Comparison of ENCODE assay signal across 12 cellular contexts in genomic region chrX:72048515-72049455, GRCh38.
A peak's percentile ranks its signal among the peaks of the same experiment; 100 is the strongest.
DNase-seq lines count a peak whose midpoint lies in the region; ATAC-seq, FAIRE-seq and TF ChIP-seq lines count a peak whose summit lies in the region.
"Had no signal": no experiment of that assay in that cellular context is flagged by ENCODE, and none has a peak within 500 bp of the region (broad histone marks: within the 10 kb centered on the region; RNA-seq: fewer than 3 reads in every experiment).

No MANE protein-coding gene starts in this region.

- H2BK15ac ChIP-seq in H9 (ENCODE audit: low read depth, low read length), result no peak overlapping the region

- TF ChIP-seq EP300 in K562 (IDR thresholded peaks at IDR 0.05; ENCODE audit: low read length) (no peak), transverse colon (IDR thresholded peaks at IDR 0.05; ENCODE audit: low read depth) (no peak)

- H3K9me3 Mint-ChIP-seq in activated naive CD4-positive, alpha-beta T cell treated with anti-CD3 and anti-CD28 coated beads for 36 hours, result no peaks in the 10 kb centered on the region
- H3K9me3 Mint-ChIP-seq in H9, result peaks cover 72 to 76% of the 10 kb centered on the region in 2 experiments
- H3K9me3 Mint-ChIP-seq: CD8-positive, alpha-beta memory T cell; neural progenitor cell had no signal

- TF ChIP-seq CTCF in NB4 (IDR thresholded peaks at IDR 0.05; ENCODE audit: low read depth, low read length) (peak; percentile 15), K562 (IDR thresholded peaks at IDR 0.05 in 2 of 3, conservative IDR thresholded peaks at IDR 0.05 in 1 of 3; ENCODE audit: insufficient read depth in 2 of 3, low read depth in 1 of 3, low read length in 3 of 3) (no peak), transverse colon (IDR thresholded peaks at IDR 0.05) (no peak), H9 (conservative IDR thresholded peaks at IDR 0.05) (no peak), left lung (IDR thresholded peaks at IDR 0.05) (no peak)

- no peak for TF ChIP-seq RAD21 in K562 (CRISPR knock-in tag; conservative IDR thresholded peaks at IDR 0.05 in 1 of 2, IDR thresholded peaks at IDR 0.05 in 1 of 2)

- peaks cover 3% of the 10 kb centered on the region for H3K4me1 Mint-ChIP-seq in activated naive CD4-positive, alpha-beta T cell treated with anti-CD3 and anti-CD28 coated beads for 36 hours (ENCODE audit: low read depth)
- peaks cover 43 to 57% of the 10 kb centered on the region in 2 experiments for H3K4me1 Mint-ChIP-seq in H9

- H3K27ac Mint-ChIP-seq in activated naive CD4-positive, alpha-beta T cell treated with anti-CD3 and anti-CD28 coated beads for 36 hours, result no peak overlapping the region
- no peak overlapping the region; a peak in 1 of 7 replicates for H3K27ac Mint-ChIP-seq in H9
- H3K27ac Mint-ChIP-seq: neural progenitor cell had no signal

- no peak overlapping the region for H3K4me3 Mint-ChIP-seq in activated naive CD4-positive, alpha-beta T cell treated with anti-CD3 and anti-CD28 coated beads for 36 hours
- H3K4me3 Mint-ChIP-seq in H9, result no peak overlapping the region
- H3K4me3 Mint-ChIP-seq: CD8-positive, alpha-beta memory T cell had no signal

- intact Hi-C loops in activated naive CD4-positive, alpha-beta T cell treated with anti-CD3 and anti-CD28 coated beads for 36 hours (cut with micrococcal nuclease), result loop anchor here (1.0 kb wide), 1 partner anchor 78 kb away; no protein-coding TSS in a partner anchor
- intact Hi-C loops in K562 (cut with micrococcal nuclease), result no loop called here
- intact Hi-C loops in transverse colon (cut with DNase I; ENCODE audit: low total_unique reads), result no loop called here
- intact Hi-C loops in left lung (cut with DNase I), result no loop called here

- H3K4ac ChIP-seq in H9 (ENCODE audit: low read depth, low read length), result no peak overlapping the region

- no peak overlapping the region for H2BK12ac ChIP-seq in H9 (ENCODE audit: insufficient read length, low read depth, low read length)

- H3K27me3 ChIP-seq in K562 (ENCODE audit: control insufficient read depth in 2 of 2, insufficient read depth in 2 of 2, low read length in 2 of 2) (peaks cover 2 to 16% of the 10 kb centered on the region in 2 experiments; a peak in 4 of 5 replicates), transverse colon (no peaks in the 10 kb centered on the region), H9 (ENCODE audit: insufficient read depth, low read length) (no peaks in the 10 kb centered on the region), left lung (peaks cover 0 to 5% of the 10 kb centered on the region in 2 donors)
- H3K27me3 ChIP-seq: neural progenitor cell had no signal

- H3K79me2 ChIP-seq in K562 (ENCODE audit: control insufficient read depth, insufficient read depth, low read length), result no peaks in the 10 kb centered on the region
- no peaks in the 10 kb centered on the region for H3K79me2 ChIP-seq in H9 (ENCODE audit: insufficient read depth, low read length)

- POLR2A ChIA-PET in K562 (lab: Yijun Ruan, JAX), result no interaction called here

- no peak overlapping the region for H3K18ac ChIP-seq in H9 (ENCODE audit: insufficient read length, low read depth, low read length)

- no peaks in the 10 kb centered on the region for H3K9me1 ChIP-seq in K562 (ENCODE audit: control insufficient read depth, insufficient read depth, low read length)

- H2AFZ ChIP-seq in K562 (ENCODE audit: low read depth, low read length) (no peak overlapping the region), H9 (ENCODE audit: low read length) (no peak overlapping the region)
- H2AFZ ChIP-seq: neural progenitor cell had no signal

- no peak overlapping the region for H2BK120ac ChIP-seq in H9 (ENCODE audit: low read depth, low read length, poor library complexity, severe bottlenecking)

- H4K91ac ChIP-seq in H9 (ENCODE audit: insufficient read length, low read depth, low read length), result no peak overlapping the region

- no peaks in the 10 kb centered on the region for H3K9me3 ChIP-seq in K562 (replicated peaks; ENCODE audit: control insufficient read depth, insufficient read depth, low read depth, low read length)
- no peaks in the 10 kb centered on the region for H3K9me3 ChIP-seq in transverse colon
- H3K9me3 ChIP-seq in H9 (ENCODE audit: control insufficient read depth, low read depth, low read length), result peaks cover 27% of the 10 kb centered on the region
- H3K9me3 ChIP-seq in left lung, result no peaks in the 10 kb centered on the region

- ATAC-seq in K562 (no peak), left lung (no peak)

- H3K56ac ChIP-seq in H9 (ENCODE audit: insufficient read length, low read depth, low read length), result no peak overlapping the region

- no peak overlapping the region for H3K14ac ChIP-seq in H9 (ENCODE audit: insufficient read depth, low read length)

- CTCF ChIA-PET in activated naive CD4-positive, alpha-beta T cell treated with anti-CD3 and anti-CD28 coated beads for 36 hours (lab: Charles Lee), result interaction anchor here (1.4 kb wide), 1 partner anchor 78 kb away, joined by 4 read pairs; no protein-coding TSS in a partner anchor
- CTCF ChIA-PET in K562 (lab: Yijun Ruan, JAX; ENCODE audit: low intra/inter-chr PET ratio), result no interaction called here

- H3K23me2 ChIP-seq in H9 (ENCODE audit: insufficient read length, low read depth, low read length, poor library complexity, severe bottlenecking), result no peaks in the 10 kb centered on the region

- in situ Hi-C loops in K562 (cut with MboI), result no loop called here
- in situ Hi-C loops in transverse colon (cut with MboI; ENCODE audit: low pct_ligation_motif_present in 1 of 4, low pct_unique_long_range_greater_than_20kb in 1 of 4, low sequenced_read_pairs in 3 of 4), result no loop called here

- no peak overlapping the region for H2BK20ac ChIP-seq in H9 (ENCODE audit: low read depth, low read length, poor library complexity, severe bottlenecking)

- H4K20me1 ChIP-seq in K562 (replicated peaks; ENCODE audit: control insufficient read depth, insufficient read depth, low read length) (no peaks in the 10 kb centered on the region), H9 (ENCODE audit: control insufficient read depth, insufficient read depth, insufficient read length) (no peaks in the 10 kb centered on the region)

- H3K36me3 Mint-ChIP-seq in activated naive CD4-positive, alpha-beta T cell treated with anti-CD3 and anti-CD28 coated beads for 36 hours (ENCODE audit: low read depth), result no peaks in the 10 kb centered on the region
- peaks cover 7 to 11% (median 8%) of the 10 kb centered on the region in 3 experiments; a peak in 6 of 7 replicates for H3K36me3 Mint-ChIP-seq in H9 (ENCODE audit: insufficient read depth in 1 of 3, low read depth in 3 of 3)
- H3K36me3 Mint-ChIP-seq: CD8-positive, alpha-beta memory T cell; neural progenitor cell had no signal

- H3K23ac ChIP-seq in H9 (ENCODE audit: insufficient read length, low read depth, low read length), result no peak overlapping the region

- no peak overlapping the region for H2BK5ac ChIP-seq in H9 (ENCODE audit: insufficient read length, low read length)

- peak; percentile 22 for DNase-seq in activated naive CD4-positive, alpha-beta T cell treated with anti-CD3 and anti-CD28 coated beads for 36 hours
- no peak for DNase-seq in activated naive CD4-positive, alpha-beta T cell treated with Interleukin-2 at 50 U/mL for 16 hours
- peak; percentile 38 for DNase-seq in NB4 (ENCODE audit: low read depth)
- DNase-seq in K562 (ENCODE audit: extremely low read depth in 1 of 4, low spot score in 3 of 4), result no peak
- peak; percentile 31 for DNase-seq in transverse colon
- DNase-seq in RCC 7860 (ENCODE audit: low spot score), result no peak
- no peak for DNase-seq in H9
- DNase-seq in left lung, result no peak
- DNase-seq: activated gamma-delta T cell; stimulated activated CD4-positive, alpha-beta T cell treated with anti-CD3 and anti-CD28 coated beads, Interleukin-12 subunit alpha, Interleukin-12 subunit beta, amount 100 ng/mL, for 4 hours had no signal

- no peak overlapping the region for H4K5ac ChIP-seq in H9 (ENCODE audit: insufficient read length, low read depth, low read length)

- BruUV-seq in K562 (replicated peaks; lab: Mats Ljungman, UMichigan), result no TSS peak

- H3K27ac ChIP-seq in K562 (ENCODE audit: extremely low read depth, low read depth, low read length) (no peak overlapping the region), transverse colon (no peak overlapping the region), H9 (ENCODE audit: insufficient read length, low read depth, low read length) (no peak overlapping the region), left lung (no peak overlapping the region)
- H3K27ac ChIP-seq: neural progenitor cell had no signal

- FAIRE-seq in K562 (lab: Jason Lieb, UNC) (no peak), RCC 7860 (lab: Jason Lieb, UNC) (no peak)

- H3K9ac ChIP-seq in K562 (ENCODE audit: insufficient read depth in 1 of 2, low read depth in 2 of 2, low read length in 2 of 2), result no peak overlapping the region
- H3K9ac ChIP-seq in H9 (ENCODE audit: extremely low read depth, insufficient read length, low read length), result no peak overlapping the region
- H3K9ac ChIP-seq: neural progenitor cell had no signal

- no peak overlapping the region for H4K8ac ChIP-seq in H9 (replicated peaks; ENCODE audit: insufficient read length, low read depth, low read length)

- TF ChIP-seq POLR2A in NB4 (IDR thresholded peaks at IDR 0.05; ENCODE audit: extremely low read depth, insufficient read length) (no peak), K562 (conservative IDR thresholded peaks at IDR 0.05) (no peak), transverse colon (IDR thresholded peaks at IDR 0.05) (no peak)

- H3T11ph ChIP-seq in H9 (ENCODE audit: low read length), result no peak overlapping the region

- H3K4me3 ChIP-seq in NB4 (ENCODE audit: low read depth, low read length) (no peak overlapping the region), K562 (no peak overlapping the region), transverse colon (no peak overlapping the region), left lung (no peak overlapping the region)
- H3K4me3 ChIP-seq: neural progenitor cell had no signal

- H2AK5ac ChIP-seq in H9 (ENCODE audit: insufficient read length, low read length), result no peak overlapping the region

- H3K4me2 ChIP-seq in K562 (ENCODE audit: insufficient read depth, low read length) (no peak overlapping the region), H9 (ENCODE audit: insufficient read depth, insufficient read length, low read length) (no peak overlapping the region)
- H3K4me2 ChIP-seq: neural progenitor cell had no signal

- H3K36me3 ChIP-seq in K562 (ENCODE audit: control insufficient read depth, insufficient read depth, low read length) (no peaks in the 10 kb centered on the region), transverse colon (no peaks in the 10 kb centered on the region), left lung (no peaks in the 10 kb centered on the region)
- H3K36me3 ChIP-seq: neural progenitor cell had no signal

- H3K4me1 ChIP-seq in K562 (replicated peaks in 1 of 2; ENCODE audit: control insufficient read depth in 2 of 2, insufficient read depth in 2 of 2, low read length in 2 of 2) (no peaks in the 10 kb centered on the region), transverse colon (peaks cover 0 to 5% (median 1%) of the 10 kb centered on the region in 4 donors), H9 (ENCODE audit: insufficient read depth, low read length) (peaks cover 12% of the 10 kb centered on the region; the same call in 1 of the 2 replicates), left lung (no peaks in the 10 kb centered on the region)
- H3K4me1 ChIP-seq: neural progenitor cell had no signal

- H3K27me3 Mint-ChIP-seq in activated naive CD4-positive, alpha-beta T cell treated with anti-CD3 and anti-CD28 coated beads for 36 hours (ENCODE audit: low read depth), result no peaks in the 10 kb centered on the region
- peaks cover 2% of the 10 kb centered on the region; the same call in 1 of the 2 replicates for H3K27me3 Mint-ChIP-seq in H9 (ENCODE audit: low read depth)

- WGBS in K562 (ENCODE audit: insufficient coverage, low coverage, missing lambda C conversion rate), result 2% methylated on average over 8 of the region's 8 CpGs
- 57% methylated on average over 8 of the region's 8 CpGs; no CpG with 5 or more reads in 1 of the 2 donors for WGBS in transverse colon (ENCODE audit: low coverage in 1 of 2), 2 donors
- WGBS in H9 (ENCODE audit: extremely low coverage, insufficient read length, low lambda C conversion rate), result no CpG with 5 or more reads among the region's 8 CpGs

- no peaks in the 10 kb centered on the region for H3K79me1 ChIP-seq in H9 (ENCODE audit: insufficient read depth, low read depth, low read length, poor library complexity, severe bottlenecking)

Comparison
In these comparisons a context has a peak if more than half of its experiments do, and no peak if none do; other contexts are left out.
1. DNase-seq: peak in activated naive CD4-positive, alpha-beta T cell treated with anti-CD3 and anti-CD28 coated beads for 36 hours (single experiment), NB4 (single experiment) and transverse colon (single experiment); none in activated naive CD4-positive, alpha-beta T cell treated with Interleukin-2 at 50 U/mL for 16 hours (single experiment), K562 (0 of 4), RCC 7860 (single experiment), H9 (single experiment) and left lung (0 of 2).